In genomic region chr3:4821975-4822374, GRCh38 we compare ENCODE assay signal across 8 cellular contexts.
DNase-seq lines count a peak whose midpoint lies in the region; ATAC-seq and TF ChIP-seq lines count a peak whose summit lies in the region.

No MANE protein-coding gene starts in this region.

- POLR2A ChIA-PET in activated CD8-positive, alpha-beta T cell treated with anti-CD3 and anti-CD28 coated beads, Interleukin-2, amount 10 ng/mL, durations not matched to agents 7 days and 5 days (lab: Charles Lee), result interaction anchor here (0.5 to 4.6 kb wide), 22 partner anchors 10 to 375 kb away, joined by 3 to 100 read pairs (median 5); partner anchors contain the start of genes BHLHE40 and SUMF1

- H3K27me3 ChIP-seq in tibial artery, result no peaks in the 10 kb centered on the region

- intact Hi-C loops in tibial artery (cut with DNase I; ENCODE audit: low total_unique reads), result no loop called here

- CTCF ChIA-PET in activated CD8-positive, alpha-beta T cell treated with anti-CD3 and anti-CD28 coated beads, Interleukin-2, amount 10 ng/mL, durations not matched to agents 7 days and 5 days (lab: Charles Lee), result interaction anchor here (0.6 to 3.0 kb wide), 32 partner anchors 8 to 280 kb away, joined by 3 to 25 read pairs (median 4); partner anchors contain the start of gene BHLHE40

- DNase-seq in activated CD8-positive, alpha-beta T cell treated with anti-CD3 and anti-CD28 coated beads, Interleukin-2, amount 10 ng/mL, durations not matched to agents 7 days and 5 days, result peak; percentile 95
- DNase-seq in central memory CD8-positive, alpha-beta T cell (ENCODE audit: low spot score in 2 of 2), result peak; percentile 64 to 88
- peak; percentile 68 for DNase-seq in stimulated activated CD8-positive, alpha-beta memory T cell treated with anti-CD3 and anti-CD28 coated beads, Interleukin-12 subunit alpha, Interleukin-12 subunit beta, amount 100 ng/mL, for 4 hours (ENCODE audit: low read depth)
- no peak for DNase-seq in DMS153 treated with DMSO at 0.1 percent for 48 hours (lab: John Stamatoyannopoulos, UW; ENCODE audit: unreplicated experiment)
- DNase-seq in tibial artery, result no peak

- no peak for TF ChIP-seq CTCF in tibial artery (IDR thresholded peaks at IDR 0.05)

- no peak overlapping the region for H3K4me3 ChIP-seq in tibial artery

- H3K27ac Mint-ChIP-seq in activated CD8-positive, alpha-beta T cell treated with anti-CD3 and anti-CD28 coated beads, Interleukin-2, amount 10 ng/mL, durations not matched to agents 7 days and 5 days, result peak overlapping the region; percentile 94
- H3K27ac Mint-ChIP-seq in central memory CD8-positive, alpha-beta T cell (ENCODE audit: low read depth), result peak overlapping the region; percentile 94

- no peak overlapping the region for H3K27ac ChIP-seq in tibial artery

- no peaks in the 10 kb centered on the region for H3K27me3 Mint-ChIP-seq in activated CD8-positive, alpha-beta T cell treated with anti-CD3 and anti-CD28 coated beads, Interleukin-2, amount 10 ng/mL, durations not matched to agents 7 days and 5 days (ENCODE audit: low read depth)
- no peaks in the 10 kb centered on the region for H3K27me3 Mint-ChIP-seq in central memory CD8-positive, alpha-beta T cell

- peak; percentile 57 for ATAC-seq in GM21786 (IDR thresholded peaks at IDR 0.05; ENCODE audit: unreplicated experiment)
- peak; percentile 91 for ATAC-seq in activated CD8-positive, alpha-beta T cell treated with anti-CD3 and anti-CD28 coated beads, Interleukin-2, amount 10 ng/mL, durations not matched to agents 7 days and 5 days
- peak; percentile 97 for ATAC-seq in central memory CD8-positive, alpha-beta T cell (replicated peaks; ENCODE audit: extremely low read depth, poor library complexity, severe bottlenecking)
- no peak for ATAC-seq in GM21526 (IDR thresholded peaks at IDR 0.05; ENCODE audit: low FRiP score, unreplicated experiment)
- no peak for ATAC-seq in GM21717 (IDR thresholded peaks at IDR 0.05; ENCODE audit: unreplicated experiment)

- peaks cover 86% of the 10 kb centered on the region for H3K4me1 Mint-ChIP-seq in activated CD8-positive, alpha-beta T cell treated with anti-CD3 and anti-CD28 coated beads, Interleukin-2, amount 10 ng/mL, durations not matched to agents 7 days and 5 days (ENCODE audit: low read depth)
- H3K4me1 Mint-ChIP-seq in central memory CD8-positive, alpha-beta T cell, result peaks cover 53% of the 10 kb centered on the region

- H3K36me3 Mint-ChIP-seq in activated CD8-positive, alpha-beta T cell treated with anti-CD3 and anti-CD28 coated beads, Interleukin-2, amount 10 ng/mL, durations not matched to agents 7 days and 5 days (ENCODE audit: low read depth), result peaks cover 96% of the 10 kb centered on the region
- peaks cover 17% of the 10 kb centered on the region for H3K36me3 Mint-ChIP-seq in central memory CD8-positive, alpha-beta T cell (ENCODE audit: insufficient read depth)

- no peaks in the 10 kb centered on the region for H3K9me3 ChIP-seq in tibial artery

- peak overlapping the region; percentile 55 for H3K4me3 Mint-ChIP-seq in activated CD8-positive, alpha-beta T cell treated with anti-CD3 and anti-CD28 coated beads, Interleukin-2, amount 10 ng/mL, durations not matched to agents 7 days and 5 days
- H3K4me3 Mint-ChIP-seq in central memory CD8-positive, alpha-beta T cell, result peak overlapping the region; percentile 44

- peaks cover 0 to 29% (median 24%) of the 10 kb centered on the region in 4 donors for H3K4me1 ChIP-seq in tibial artery

- H3K9me3 Mint-ChIP-seq in activated CD8-positive, alpha-beta T cell treated with anti-CD3 and anti-CD28 coated beads, Interleukin-2, amount 10 ng/mL, durations not matched to agents 7 days and 5 days (ENCODE audit: insufficient read depth), result peaks cover 20% of the 10 kb centered on the region
- no peaks in the 10 kb centered on the region for H3K9me3 Mint-ChIP-seq in central memory CD8-positive, alpha-beta T cell

- peaks cover 36 to 67% (median 50%) of the 10 kb centered on the region in 3 donors for H3K36me3 ChIP-seq in tibial artery

Comparison
In these comparisons a context has a peak if more than half of its experiments do, and no peak if none do; other contexts are left out.
1. ATAC-seq: peak in GM21786 (single experiment), activated CD8-positive, alpha-beta T cell treated with anti-CD3 and anti-CD28 coated beads, Interleukin-2, amount 10 ng/mL, durations not matched to agents 7 days and 5 days (single experiment) and central memory CD8-positive, alpha-beta T cell (single experiment); none in GM21526 (single experiment) and GM21717 (single experiment).
2. DNase-seq: peak in activated CD8-positive, alpha-beta T cell treated with anti-CD3 and anti-CD28 coated beads, Interleukin-2, amount 10 ng/mL, durations not matched to agents 7 days and 5 days (single experiment), central memory CD8-positive, alpha-beta T cell (2 of 2) and stimulated activated CD8-positive, alpha-beta memory T cell treated with anti-CD3 and anti-CD28 coated beads, Interleukin-12 subunit alpha, Interleukin-12 subunit beta, amount 100 ng/mL, for 4 hours (single experiment); none in DMS153 treated with DMSO at 0.1 percent for 48 hours (single experiment) and tibial artery (0 of 2).